Comparison of ENCODE assay signal across 4 cellular contexts in genomic region chr18:75797046-75797445, GRCh38.
"Had no signal": no experiment of that assay in that cellular context is flagged by ENCODE, and none has a peak within 500 bp of the region (broad histone marks: within the 10 kb centered on the region; RNA-seq: fewer than 3 reads in every experiment).

No MANE protein-coding gene starts in this region.

- H3K27ac Mint-ChIP-seq: GM23338, H9 had no signal

- H2AFZ ChIP-seq: GM23338 had no signal

- H3K4me2 ChIP-seq: GM23338 had no signal

- DNase-seq: H9, HCEC 1CT, IMR-90 had no signal

- H3K4me3 Mint-ChIP-seq: GM23338, H9 had no signal

- H3K4me3 ChIP-seq: GM23338 had no signal
